ENCODE assay signal across 15 cellular contexts in the genomic region with DNA sequence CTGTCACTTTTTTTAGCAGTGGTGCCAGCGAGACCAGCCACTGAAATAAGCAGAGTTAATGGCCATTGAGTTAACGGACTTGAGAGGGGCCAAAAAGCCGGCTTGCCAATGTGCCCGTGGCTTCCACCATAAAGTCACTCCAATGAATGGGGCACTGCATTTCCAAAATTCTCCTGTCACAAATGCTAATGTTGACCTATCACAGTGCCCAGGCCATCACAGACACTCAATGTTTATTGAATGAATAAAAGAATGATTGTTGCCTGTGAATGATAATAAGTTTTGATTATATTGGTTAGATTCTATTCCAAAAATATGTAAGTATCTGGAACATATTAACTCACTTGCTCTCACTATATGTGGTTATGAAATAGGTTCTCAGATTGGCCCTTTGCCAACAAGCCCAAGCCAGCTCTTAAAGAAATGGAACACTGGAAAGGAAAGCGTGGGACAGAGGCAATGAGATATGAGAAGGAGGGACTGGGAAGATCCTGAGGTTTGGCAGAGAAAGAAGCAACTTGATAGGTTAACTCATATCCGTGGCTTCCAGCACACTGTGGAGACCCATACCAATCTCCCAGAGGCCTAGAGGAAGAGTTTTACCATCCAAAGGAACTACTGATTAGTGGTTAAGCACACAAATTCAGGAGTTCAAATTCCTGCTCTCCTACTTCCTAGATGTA.
DNase-seq lines count a peak whose midpoint lies in the region; ATAC-seq and TF ChIP-seq lines count a peak whose summit lies in the region.
"Had no signal": no experiment of that assay in that cellular context is flagged by ENCODE, and none has a peak within 500 bp of the region (broad histone marks: within the 10 kb centered on the region; RNA-seq: fewer than 3 reads in every experiment).

No MANE protein-coding gene starts in this region.

- TF ChIP-seq POLR2A in erythroblast (IDR thresholded peaks at IDR 0.05; ENCODE audit: low read length): no peak

- ATAC-seq in SK-N-SH treated with all-trans-retinoic acid at 6 μM for 48 hours (peak; percentile 82), GM21367 (IDR thresholded peaks at IDR 0.05; ENCODE audit: unreplicated experiment) (no peak)
- ATAC-seq: upper lobe of right lung, WTC11 had no signal

- H3K9me3 Mint-ChIP-seq in T-helper 1 cell treated with Interleukin-12 subunit alpha and Interleukin-12 subunit beta and Interleukin-4 antibody, amounts not matched to agents 30 μg/mL and 1 μg/mL, for 36 hours: peaks cover 8% of the 10 kb centered on the region
- H3K9me3 Mint-ChIP-seq: mesothelial cell of epicardium, WTC11 had no signal

- no peaks in the 10 kb centered on the region for H3K27me3 Mint-ChIP-seq in T-helper 1 cell treated with Interleukin-12 subunit alpha and Interleukin-12 subunit beta and Interleukin-4 antibody, amounts not matched to agents 30 μg/mL and 1 μg/mL, for 36 hours (ENCODE audit: low read depth)

- DNase-seq in T-helper 1 cell: no peak
- DNase-seq in erythroblast (lab: John Stamatoyannopoulos, UW): peak; percentile 11 to 44
- DNase-seq in non-pigmented ciliary epithelial cell (ENCODE audit: low read depth): peak; percentile 61
- no peak for DNase-seq in activated CD4-positive, alpha-beta T cell treated with anti-CD3 and anti-CD28 coated beads for 48 hours
- no peak for DNase-seq in RKO (ENCODE audit: low spot score)
- DNase-seq: ACHN; activated T-cell treated with anti-CD3 and anti-CD28 coated beads for 4 hours; aorta; stimulated activated CD4-positive, alpha-beta T cell treated with anti-CD3 and anti-CD28 coated beads, Interleukin-1b, Interleukin-23, amount 100 ng/mL, for 48 hours; upper lobe of right lung had no signal

- peaks cover 12% of the 10 kb centered on the region for H3K36me3 Mint-ChIP-seq in T-helper 1 cell treated with Interleukin-12 subunit alpha and Interleukin-12 subunit beta and Interleukin-4 antibody, amounts not matched to agents 30 μg/mL and 1 μg/mL, for 36 hours (ENCODE audit: low read depth)
- H3K36me3 Mint-ChIP-seq: mesothelial cell of epicardium, WTC11 had no signal

- H3K27ac Mint-ChIP-seq in T-helper 1 cell treated with Interleukin-12 subunit alpha and Interleukin-12 subunit beta and Interleukin-4 antibody, amounts not matched to agents 30 μg/mL and 1 μg/mL, for 36 hours: peak overlapping the region; percentile 43
- H3K27ac Mint-ChIP-seq: WTC11 had no signal

- H3K4me1 Mint-ChIP-seq in T-helper 1 cell treated with Interleukin-12 subunit alpha and Interleukin-12 subunit beta and Interleukin-4 antibody, amounts not matched to agents 30 μg/mL and 1 μg/mL, for 36 hours (ENCODE audit: low read depth): peaks cover 62% of the 10 kb centered on the region

- no peak overlapping the region for H3K4me3 Mint-ChIP-seq in T-helper 1 cell treated with Interleukin-12 subunit alpha and Interleukin-12 subunit beta and Interleukin-4 antibody, amounts not matched to agents 30 μg/mL and 1 μg/mL, for 36 hours
- H3K4me3 Mint-ChIP-seq: mesothelial cell of epicardium, WTC11 had no signal

TF ChIP-seq in SK-N-SH treated with all-trans-retinoic acid at 6 μM for 48 hours, 23 proteins besides CTCF, POLR2A, EP300 and RAD21:
- no peak for TF ChIP-seq CSDC2 (CRISPR knock-in tag; IDR thresholded peaks at IDR 0.05)
- TF ChIP-seq PPARA (CRISPR knock-in tag; IDR thresholded peaks at IDR 0.05; ENCODE audit: borderline replicate concordance): no peak
- TF ChIP-seq ZNF565 (CRISPR knock-in tag; conservative IDR thresholded peaks at IDR 0.05; ENCODE audit: low read depth): no peak
- no peak for TF ChIP-seq ZNF70 (CRISPR knock-in tag; IDR thresholded peaks at IDR 0.05)
- no peak for TF ChIP-seq GLIS3 (CRISPR knock-in tag; IDR thresholded peaks at IDR 0.05)
- no peak for TF ChIP-seq TCF4 (CRISPR knock-in tag; IDR thresholded peaks at IDR 0.05; ENCODE audit: borderline replicate concordance)
- no peak for TF ChIP-seq OSR1 (CRISPR knock-in tag; IDR thresholded peaks at IDR 0.05)
- TF ChIP-seq ZNF8 (CRISPR knock-in tag; IDR thresholded peaks at IDR 0.05): no peak
- TF ChIP-seq ISL1 (CRISPR knock-in tag; IDR thresholded peaks at IDR 0.05): no peak
- no peak for TF ChIP-seq ARNTL (CRISPR knock-in tag; IDR thresholded peaks at IDR 0.05; ENCODE audit: borderline replicate concordance, low read depth)
- TF ChIP-seq, protein P1, sequence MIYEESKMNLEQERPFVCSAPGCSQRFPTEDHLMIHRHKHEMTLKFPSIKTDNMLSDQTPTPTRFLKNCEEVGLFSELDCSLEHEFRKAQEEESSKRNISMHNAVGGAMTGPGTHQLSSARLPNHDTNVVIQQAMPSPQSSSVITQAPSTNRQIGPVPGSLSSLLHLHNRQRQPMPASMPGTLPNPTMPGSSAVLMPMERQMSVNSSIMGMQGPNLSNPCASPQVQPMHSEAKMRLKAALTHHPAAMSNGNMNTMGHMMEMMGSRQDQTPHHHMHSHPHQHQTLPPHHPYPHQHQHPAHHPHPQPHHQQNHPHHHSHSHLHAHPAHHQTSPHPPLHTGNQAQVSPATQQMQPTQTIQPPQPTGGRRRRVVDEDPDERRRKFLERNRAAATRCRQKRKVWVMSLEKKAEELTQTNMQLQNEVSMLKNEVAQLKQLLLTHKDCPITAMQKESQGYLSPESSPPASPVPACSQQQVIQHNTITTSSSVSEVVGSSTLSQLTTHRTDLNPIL (CRISPR knock-in tag; IDR thresholded peaks at IDR 0.05; ENCODE audit: low read depth): no peak
- TF ChIP-seq ZFP30 (CRISPR knock-in tag; IDR thresholded peaks at IDR 0.05): no peak
- TF ChIP-seq, protein P2, sequence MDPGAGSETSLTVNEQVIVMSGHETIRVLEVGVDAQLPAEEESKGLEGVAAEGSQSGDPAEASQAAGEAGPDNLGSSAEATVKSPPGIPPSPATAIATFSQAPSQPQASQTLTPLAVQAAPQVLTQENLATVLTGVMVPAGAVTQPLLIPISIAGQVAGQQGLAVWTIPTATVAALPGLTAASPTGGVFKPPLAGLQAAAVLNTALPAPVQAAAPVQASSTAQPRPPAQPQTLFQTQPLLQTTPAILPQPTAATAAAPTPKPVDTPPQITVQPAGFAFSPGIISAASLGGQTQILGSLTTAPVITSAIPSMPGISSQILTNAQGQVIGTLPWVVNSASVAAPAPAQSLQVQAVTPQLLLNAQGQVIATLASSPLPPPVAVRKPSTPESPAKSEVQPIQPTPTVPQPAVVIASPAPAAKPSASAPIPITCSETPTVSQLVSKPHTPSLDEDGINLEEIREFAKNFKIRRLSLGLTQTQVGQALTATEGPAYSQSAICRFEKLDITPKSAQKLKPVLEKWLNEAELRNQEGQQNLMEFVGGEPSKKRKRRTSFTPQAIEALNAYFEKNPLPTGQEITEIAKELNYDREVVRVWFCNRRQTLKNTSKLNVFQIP (CRISPR knock-in tag; IDR thresholded peaks at IDR 0.05; ENCODE audit: borderline replicate concordance, low read depth): no peak
TF ChIP-seq in SK-N-SH treated with all-trans-retinoic acid at 6 μM for 48 hours: peak in this region for 0.

Comparison
In these comparisons a context has a peak if more than half of its experiments do, and no peak if none do; other contexts are left out.
1. DNase-seq: peak in erythroblast (2 of 2) and non-pigmented ciliary epithelial cell (single experiment); none in T-helper 1 cell (0 of 5), activated CD4-positive, alpha-beta T cell treated with anti-CD3 and anti-CD28 coated beads for 48 hours (single experiment) and RKO (single experiment).